In the genomic region with DNA sequence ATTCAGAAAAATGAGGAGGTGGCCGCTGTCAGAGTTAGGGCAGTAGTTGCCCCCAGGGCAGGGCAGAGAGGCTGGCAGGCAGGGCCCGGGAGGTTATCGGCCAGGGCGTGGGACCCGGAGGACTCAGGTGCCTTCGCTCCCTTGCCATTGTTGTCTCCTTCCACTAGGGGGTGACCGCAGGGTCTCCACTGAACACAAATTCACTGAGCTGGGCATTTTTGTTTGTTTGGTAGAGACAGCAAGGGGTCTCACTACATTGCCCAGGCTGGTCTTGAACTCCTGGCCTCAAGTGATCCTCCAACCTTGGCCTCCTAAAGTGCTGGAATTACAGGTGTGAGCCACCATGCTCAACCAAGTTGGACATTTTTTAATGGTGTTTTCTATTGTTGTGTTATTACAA, we compare ENCODE assay signal across 9 cellular contexts. TPM values are rescaled to one million over a fixed set of nuclear protein-coding genes. Genes with fewer than 3 reads are reported as not detected.
DNase-seq lines count a peak whose midpoint lies in the region; ATAC-seq and TF ChIP-seq lines count a peak whose summit lies in the region.
"Had no signal": no experiment of that assay in that cellular context is flagged by ENCODE, and none has a peak within 500 bp of the region (broad histone marks: within the 10 kb centered on the region; RNA-seq: fewer than 3 reads in every experiment).

No MANE protein-coding gene starts in this region.

- CTCF ChIA-PET in HEK293 (lab: Yijun Ruan, JAX) = interaction anchor here (0.7 to 1.4 kb wide), 5 partner anchors 11 to 225 kb away, joined by 3 to 4 read pairs (median 3); no protein-coding TSS in a partner anchor
- CTCF ChIA-PET in activated B cell treated with CpG ODN at 0.5 μM for 24 hours (lab: Charles Lee) = interaction anchor here (1.1 to 2.0 kb wide), 5 partner anchors 16 to 36 kb away, joined by 3 to 7 read pairs (median 5); no protein-coding TSS in a partner anchor

- ATAC-seq in activated B cell treated with CpG ODN at 0.5 μM for 24 hours (ENCODE audit: low read depth) = no peak
- ATAC-seq in lower lobe of right lung = no peak
- ATAC-seq in GM18909 (IDR thresholded peaks at IDR 0.05; ENCODE audit: poor library complexity, unreplicated experiment) = no peak
- ATAC-seq in HG03432 (IDR thresholded peaks at IDR 0.05; ENCODE audit: unreplicated experiment) = no peak

- POLR2A ChIA-PET in HEK293 (lab: Yijun Ruan, JAX) (interaction anchor here (1.3 kb wide), 1 partner anchor 34 kb away, joined by 8 read pairs; no protein-coding TSS in a partner anchor), activated B cell treated with CpG ODN at 0.5 μM for 24 hours (lab: Charles Lee) (interaction anchor here (0.8 to 3.5 kb wide), 4 partner anchors 29 to 36 kb away, joined by 3 to 21 read pairs (median 14); no protein-coding TSS in a partner anchor)

- no peaks in the 10 kb centered on the region for H3K9me3 ChIP-seq in HEK293 (ENCODE audit: control insufficient read depth, insufficient read depth, low read depth, low read length)
- no peaks in the 10 kb centered on the region for H3K9me3 ChIP-seq in lower lobe of right lung
- no peaks in the 10 kb centered on the region for H3K9me3 ChIP-seq in tibial artery
- H3K9me3 ChIP-seq: ascending aorta had no signal

- H3K36me3 ChIP-seq in HEK293 (ENCODE audit: control insufficient read depth in 2 of 2, insufficient read depth in 1 of 2, low read length in 2 of 2) (peaks cover 1 to 78% of the 10 kb centered on the region in 2 experiments; a peak in 2 of 3 replicates), lower lobe of right lung (peaks cover 82% of the 10 kb centered on the region), tibial artery (peaks cover 38 to 83% (median 64%) of the 10 kb centered on the region in 3 donors)

- intact Hi-C loops in activated B cell treated with CpG ODN at 0.5 μM for 24 hours (cut with micrococcal nuclease) = no loop called here
- intact Hi-C loops in lower lobe of right lung (cut with DNase I) = no loop called here
- intact Hi-C loops in tibial artery (cut with DNase I; ENCODE audit: low total_unique reads) = no loop called here

- TF ChIP-seq CTCF in HEK293 (tag by site-specific recombination; IDR thresholded peaks at IDR 0.05) = no peak
- TF ChIP-seq CTCF in activated B cell treated with CpG ODN at 0.5 μM for 24 hours (IDR thresholded peaks at IDR 0.05) = no peak
- peak; percentile 18 for TF ChIP-seq CTCF in lower lobe of right lung (IDR thresholded peaks at IDR 0.05)
- no peak for TF ChIP-seq CTCF in tibial artery (IDR thresholded peaks at IDR 0.05)

- H3K4me3 Mint-ChIP-seq in activated B cell treated with CpG ODN at 0.5 μM for 24 hours = no peak overlapping the region

- H3K27me3 Mint-ChIP-seq in activated B cell treated with CpG ODN at 0.5 μM for 24 hours = no peaks in the 10 kb centered on the region

- DNase-seq in CMK (ENCODE audit: low read depth) (peak; percentile 7), activated B cell treated with CpG ODN at 0.5 μM for 24 hours (no peak), lower lobe of right lung (no peak), SIG-M5 (lab: John Stamatoyannopoulos, UW) (no peak), tibial artery (no peak)

- peak overlapping the region; percentile 35 for H3K27ac Mint-ChIP-seq in activated B cell treated with CpG ODN at 0.5 μM for 24 hours

- H3K9me3 Mint-ChIP-seq in activated B cell treated with CpG ODN at 0.5 μM for 24 hours = no peaks in the 10 kb centered on the region

- H3K4me1 Mint-ChIP-seq in activated B cell treated with CpG ODN at 0.5 μM for 24 hours = peaks cover 37% of the 10 kb centered on the region

- H3K4me1 ChIP-seq in HEK293 (ENCODE audit: control insufficient read depth, insufficient read depth, low read length) = no peaks in the 10 kb centered on the region
- no peaks in the 10 kb centered on the region for H3K4me1 ChIP-seq in lower lobe of right lung
- peaks cover 0 to 5% (median 0%) of the 10 kb centered on the region in 4 donors for H3K4me1 ChIP-seq in tibial artery
- H3K4me1 ChIP-seq: ascending aorta had no signal

- H3K4me3 ChIP-seq in HEK293 (ENCODE audit: low read depth, low read length) (no peak overlapping the region), lower lobe of right lung (no peak overlapping the region), tibial artery (no peak overlapping the region)
- H3K4me3 ChIP-seq: ascending aorta had no signal

- no peaks in the 10 kb centered on the region for H3K27me3 ChIP-seq in lower lobe of right lung (ENCODE audit: low read depth)
- no peaks in the 10 kb centered on the region for H3K27me3 ChIP-seq in tibial artery
- H3K27me3 ChIP-seq: ascending aorta had no signal

- peaks cover 56% of the 10 kb centered on the region for H3K36me3 Mint-ChIP-seq in activated B cell treated with CpG ODN at 0.5 μM for 24 hours (ENCODE audit: low read depth)

- no peak overlapping the region for H3K27ac ChIP-seq in HEK293 (ENCODE audit: extremely low read depth, low read depth, low read length)
- H3K27ac ChIP-seq in lower lobe of right lung = no peak overlapping the region
- H3K27ac ChIP-seq in tibial artery = no peak overlapping the region
- H3K27ac ChIP-seq: ascending aorta had no signal

TF ChIP-seq in HEK293, 187 proteins besides CTCF, POLR2A, EP300 and RAD21:
- TF ChIP-seq, protein P1, sequence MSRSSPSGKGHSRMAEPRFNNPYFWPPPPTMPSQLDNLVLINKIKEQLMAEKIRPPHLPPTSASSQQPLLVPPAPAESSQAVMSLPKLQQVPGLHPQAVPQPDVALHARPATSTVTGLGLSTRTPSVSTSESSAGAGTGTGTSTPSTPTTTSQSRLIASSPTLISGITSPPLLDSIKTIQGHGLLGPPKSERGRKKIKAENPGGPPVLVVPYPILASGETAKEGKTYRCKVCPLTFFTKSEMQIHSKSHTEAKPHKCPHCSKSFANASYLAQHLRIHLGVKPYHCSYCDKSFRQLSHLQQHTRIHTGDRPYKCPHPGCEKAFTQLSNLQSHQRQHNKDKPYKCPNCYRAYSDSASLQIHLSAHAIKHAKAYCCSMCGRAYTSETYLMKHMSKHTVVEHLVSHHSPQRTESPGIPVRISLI (tag by site-specific recombination; IDR thresholded peaks at IDR 0.05) = no peak
- TF ChIP-seq WT1 (tag by site-specific recombination; IDR thresholded peaks at IDR 0.05) (no peak), ZNF510 (tag by site-specific recombination; IDR thresholded peaks at IDR 0.05; ENCODE audit: insufficient replicate concordance) (no peak), GLI2 (tag by site-specific recombination; IDR thresholded peaks at IDR 0.05; ENCODE audit: borderline replicate concordance, low read depth) (no peak), ZNF121 (tag by site-specific recombination; IDR thresholded peaks at IDR 0.05) (peak; percentile 95), ZEB2 (tag by site-specific recombination; IDR thresholded peaks at IDR 0.05) (no peak)
- TF ChIP-seq, protein P2, sequence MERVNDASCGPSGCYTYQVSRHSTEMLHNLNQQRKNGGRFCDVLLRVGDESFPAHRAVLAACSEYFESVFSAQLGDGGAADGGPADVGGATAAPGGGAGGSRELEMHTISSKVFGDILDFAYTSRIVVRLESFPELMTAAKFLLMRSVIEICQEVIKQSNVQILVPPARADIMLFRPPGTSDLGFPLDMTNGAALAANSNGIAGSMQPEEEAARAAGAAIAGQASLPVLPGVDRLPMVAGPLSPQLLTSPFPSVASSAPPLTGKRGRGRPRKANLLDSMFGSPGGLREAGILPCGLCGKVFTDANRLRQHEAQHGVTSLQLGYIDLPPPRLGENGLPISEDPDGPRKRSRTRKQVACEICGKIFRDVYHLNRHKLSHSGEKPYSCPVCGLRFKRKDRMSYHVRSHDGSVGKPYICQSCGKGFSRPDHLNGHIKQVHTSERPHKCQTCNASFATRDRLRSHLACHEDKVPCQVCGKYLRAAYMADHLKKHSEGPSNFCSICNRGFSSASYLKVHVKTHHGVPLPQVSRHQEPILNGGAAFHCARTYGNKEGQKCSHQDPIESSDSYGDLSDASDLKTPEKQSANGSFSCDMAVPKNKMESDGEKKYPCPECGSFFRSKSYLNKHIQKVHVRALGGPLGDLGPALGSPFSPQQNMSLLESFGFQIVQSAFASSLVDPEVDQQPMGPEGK (tag by site-specific recombination; IDR thresholded peaks at IDR 0.05) = no peak
- TF ChIP-seq, protein P3, sequence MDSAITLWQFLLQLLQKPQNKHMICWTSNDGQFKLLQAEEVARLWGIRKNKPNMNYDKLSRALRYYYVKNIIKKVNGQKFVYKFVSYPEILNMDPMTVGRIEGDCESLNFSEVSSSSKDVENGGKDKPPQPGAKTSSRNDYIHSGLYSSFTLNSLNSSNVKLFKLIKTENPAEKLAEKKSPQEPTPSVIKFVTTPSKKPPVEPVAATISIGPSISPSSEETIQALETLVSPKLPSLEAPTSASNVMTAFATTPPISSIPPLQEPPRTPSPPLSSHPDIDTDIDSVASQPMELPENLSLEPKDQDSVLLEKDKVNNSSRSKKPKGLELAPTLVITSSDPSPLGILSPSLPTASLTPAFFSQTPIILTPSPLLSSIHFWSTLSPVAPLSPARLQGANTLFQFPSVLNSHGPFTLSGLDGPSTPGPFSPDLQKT (IDR thresholded peaks at IDR 0.05; ENCODE audit: borderline replicate concordance, low read depth, low read length) = no peak

RNA-seq across cellular contexts. Expression of a gene that starts 25.1 kb away (rescaled TPM):
- total RNA-seq in activated B cell treated with CpG ODN at 0.5 μM for 24 hours (90.1 and 115 TPM in 2 replicates), lower lobe of right lung (70.3 TPM)

RNA-seq across cellular contexts. Expression of a gene that starts 32.6 kb away (rescaled TPM):
- total RNA-seq in activated B cell treated with CpG ODN at 0.5 μM for 24 hours (14.3 and 15.3 TPM in 2 replicates), lower lobe of right lung (9.7 TPM)
